Comparison of ENCODE assay signal across 17 cellular contexts in the genomic region with DNA sequence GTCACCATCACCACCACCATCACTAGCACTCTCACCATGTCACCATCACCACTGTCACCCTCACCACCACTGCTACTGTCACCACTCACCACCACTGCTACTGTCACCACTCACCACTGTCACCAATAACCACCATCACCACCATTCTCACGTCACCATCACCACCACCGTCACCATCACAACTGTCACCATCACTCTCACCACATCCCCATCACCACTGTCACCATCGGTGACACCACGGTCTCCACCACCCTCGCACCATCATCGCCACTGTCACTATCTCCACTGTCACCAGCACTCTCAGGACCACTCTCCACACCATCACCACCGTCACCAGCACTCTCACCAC.
DNase-seq lines count a peak whose midpoint lies in the region; ATAC-seq, FAIRE-seq and TF ChIP-seq lines count a peak whose summit lies in the region.
"Had no signal": no experiment of that assay in that cellular context is flagged by ENCODE, and none has a peak within 500 bp of the region (broad histone marks: within the 10 kb centered on the region; RNA-seq: fewer than 3 reads in every experiment).

No MANE protein-coding gene starts in this region.

- no peak overlapping the region for H3K9ac ChIP-seq in H1 (replicated peaks in 1 of 4; ENCODE audit: extremely low read depth in 1 of 4, low read depth in 3 of 4, low read length in 3 of 4)

- no peak for ATAC-seq in CD4-positive, CD25-positive, alpha-beta regulatory T cell (ENCODE audit: low read depth in 2 of 2)
- no peak for ATAC-seq in SK-N-SH treated with all-trans-retinoic acid at 6 μM for 48 hours
- no peak for ATAC-seq in heart left ventricle
- ATAC-seq: mucosa of descending colon had no signal

- H3K4me2 ChIP-seq in H1 (ENCODE audit: insufficient read depth in 1 of 2, low read depth in 2 of 2, low read length in 2 of 2) = no peak overlapping the region

- H3K4me1 ChIP-seq in CD4-positive, CD25-positive, alpha-beta regulatory T cell (ENCODE audit: control insufficient read depth, insufficient read depth, low read length, poor library complexity, severe bottlenecking) = peaks cover 29% of the 10 kb centered on the region
- H3K4me1 ChIP-seq in H1 (replicated peaks in 1 of 4; ENCODE audit: control insufficient read depth in 3 of 4, insufficient read depth in 4 of 4, low read length in 3 of 4) = peaks cover 0 to 24% (median 9%) of the 10 kb centered on the region in 4 experiments; a peak in 6 of 7 replicates
- H3K4me1 ChIP-seq in heart left ventricle = peaks cover 0 to 49% (median 28%) of the 10 kb centered on the region in 12 donors

- TF ChIP-seq RAD21 in H1 (IDR thresholded peaks at IDR 0.05 in 1 of 2, conservative IDR thresholded peaks at IDR 0.05 in 1 of 2; ENCODE audit: low read depth in 2 of 2, low read length in 2 of 2) = no peak

- TF ChIP-seq POLR2A in H1 (IDR thresholded peaks at IDR 0.05; ENCODE audit: control extremely low read depth in 1 of 2, low read depth in 2 of 2, low read length in 2 of 2) = no peak
- no peak for TF ChIP-seq POLR2A in heart left ventricle (IDR thresholded peaks at IDR 0.05)

- no peak overlapping the region; the same call in 1 of the 2 replicates for H4K8ac ChIP-seq in H1 (ENCODE audit: extremely low read depth, insufficient read depth, low read length)

- peaks cover 0 to 1% (median 0%) of the 10 kb centered on the region in 7 donors for H3K9me3 Mint-ChIP-seq in CD4-positive, CD25-positive, alpha-beta regulatory T cell
- H3K9me3 Mint-ChIP-seq in T-helper 2 cell treated with Interferon-gamma antibody and Interleukin-4, amounts not matched to agents 5 μg/mL and 100 μg/mL, for 36 hours = no peaks in the 10 kb centered on the region
- peaks cover 3% of the 10 kb centered on the region for H3K9me3 Mint-ChIP-seq in neural crest cell

- H4K20me1 ChIP-seq in H1 (replicated peaks in 1 of 2; ENCODE audit: control insufficient read depth in 1 of 2, insufficient read depth in 2 of 2, low read length in 2 of 2) = peaks cover 6 to 11% of the 10 kb centered on the region in 2 experiments

- DNase-seq in CD4-positive, CD25-positive, alpha-beta regulatory T cell = no peak
- DNase-seq in T-helper 2 cell treated with Interferon-gamma antibody and Interleukin-4, amounts not matched to agents 5 μg/mL and 100 μg/mL, for 36 hours (ENCODE audit: low spot score) = no peak
- no peak for DNase-seq in H1 (ENCODE audit: low read depth in 1 of 2, low spot score in 2 of 2)
- DNase-seq in neural crest cell (ENCODE audit: low read depth, low spot score) = no peak
- no peak for DNase-seq in cerebellum (ENCODE audit: low spot score)
- no peak for DNase-seq in heart left ventricle
- DNase-seq: activated naive CD4-positive, alpha-beta T cell treated with Interleukin-2 at 50 U/mL for 16 hours; DMS79 treated with DMSO at 0.1 percent for 48 hours; mucosa of descending colon; NCI-H187 treated with DMSO at 0.1 percent for 48 hours; NCI-H2227 treated with DMSO at 0.1 percent for 48 hours; NCI-H82; stimulated activated CD8-positive, alpha-beta memory T cell treated with anti-CD3 and anti-CD28 coated beads, Interleukin-4, amount 100 ng/mL, for 48 hours had no signal

- peak overlapping the region; percentile 87; the same call in 1 of the 2 replicates for H2AK5ac ChIP-seq in H1 (ENCODE audit: low read depth, low read length)

- H2AFZ ChIP-seq in H1 (ENCODE audit: low read length) = no peak overlapping the region

- 92% methylated on average over 7 of the region's 7 CpGs; no CpG with 5 or more reads in 1 of the 2 experiments for WGBS in H1 (ENCODE audit: extremely low coverage in 1 of 2, insufficient coverage in 1 of 2, insufficient read length in 1 of 2, insufficient replicate concordance in 2 of 2, low coverage in 1 of 2, low lambda C conversion rate in 2 of 2, missing lambda C conversion rate in 1 of 2), 2 experiments
- 97 to 99% (median 98%) methylated on average over 7 of the region's 7 CpGs for WGBS in heart left ventricle, 4 donors

- peaks cover 16 to 50% (median 21%) of the 10 kb centered on the region in 4 donors for H3K4me1 Mint-ChIP-seq in CD4-positive, CD25-positive, alpha-beta regulatory T cell
- peaks cover 26% of the 10 kb centered on the region for H3K4me1 Mint-ChIP-seq in T-helper 2 cell treated with Interferon-gamma antibody and Interleukin-4, amounts not matched to agents 5 μg/mL and 100 μg/mL, for 36 hours (ENCODE audit: low read depth)
- peaks cover 60% of the 10 kb centered on the region for H3K4me1 Mint-ChIP-seq in neural crest cell

- no peak overlapping the region for H3K14ac ChIP-seq in H1 (ENCODE audit: insufficient read length)

- peaks cover 7% of the 10 kb centered on the region for H3K36me3 Mint-ChIP-seq in CD4-positive, CD25-positive, alpha-beta regulatory T cell
- H3K36me3 Mint-ChIP-seq in T-helper 2 cell treated with Interferon-gamma antibody and Interleukin-4, amounts not matched to agents 5 μg/mL and 100 μg/mL, for 36 hours (ENCODE audit: low read depth) = peaks cover 6% of the 10 kb centered on the region
- H3K36me3 Mint-ChIP-seq in neural crest cell (ENCODE audit: low read depth) = peaks cover 8% of the 10 kb centered on the region

- CTCF ChIA-PET in H1 (lab: Charles Lee; ENCODE audit: partially characterized antibody) = no interaction called here

- no peak overlapping the region for H3K23ac ChIP-seq in H1 (ENCODE audit: insufficient read length)

- H4K91ac ChIP-seq in H1 (replicated peaks; ENCODE audit: insufficient read length, low read length) = peak overlapping the region; percentile 68

- H3K27ac ChIP-seq in CD4-positive, CD25-positive, alpha-beta regulatory T cell (ENCODE audit: insufficient read depth, low read length, poor library complexity, severe bottlenecking) = no peak overlapping the region
- H3K27ac ChIP-seq in H1 (ENCODE audit: low read depth, low read length) (no peak overlapping the region), heart left ventricle (no peak overlapping the region)
- H3K27ac ChIP-seq: thoracic aorta had no signal

- H2BK12ac ChIP-seq in H1 (ENCODE audit: low read depth, low read length) = peak overlapping the region; percentile 92; the same call in 1 of the 2 replicates

- H4K5ac ChIP-seq in H1 (ENCODE audit: insufficient read length, low read depth, low read length) = no peak overlapping the region

- H2BK5ac ChIP-seq in H1 (ENCODE audit: low read depth, low read length) = peak overlapping the region; percentile 60; the same call in 1 of the 2 replicates

- no peak overlapping the region for H3K4ac ChIP-seq in H1 (replicated peaks; ENCODE audit: insufficient read length, low read depth, low read length)

- POLR2A ChIA-PET in H1 (lab: Charles Lee; ENCODE audit: partially characterized antibody) = no interaction called here

- peak overlapping the region in 1 of 4 donors; percentile 1 for H3K4me3 Mint-ChIP-seq in CD4-positive, CD25-positive, alpha-beta regulatory T cell
- H3K4me3 Mint-ChIP-seq in T-helper 2 cell treated with Interferon-gamma antibody and Interleukin-4, amounts not matched to agents 5 μg/mL and 100 μg/mL, for 36 hours = no peak overlapping the region
- no peak overlapping the region for H3K4me3 Mint-ChIP-seq in neural crest cell

- peaks cover 0 to 7% of the 10 kb centered on the region in 2 experiments; a peak in 1 of 4 replicates for H3K79me2 ChIP-seq in H1 (ENCODE audit: control insufficient read depth in 1 of 2, insufficient read depth in 2 of 2, low read length in 2 of 2)

- no peak overlapping the region; the same call in 1 of the 2 replicates for H3K18ac ChIP-seq in H1 (ENCODE audit: extremely low read depth, low read length)

- intact Hi-C loops in heart left ventricle (cut with DNase I) = loop anchor here in 8 of 10 donors (5.0 to 10.0 kb wide), 3 partner anchors 72 to 518 kb away; no protein-coding TSS in a partner anchor

- H3K56ac ChIP-seq in H1 (replicated peaks; ENCODE audit: insufficient read length, low read depth, low read length) = no peak overlapping the region

- no peak overlapping the region for H2BK15ac ChIP-seq in H1 (ENCODE audit: low read length)

- no peaks in the 10 kb centered on the region for H3K9me3 ChIP-seq in CD4-positive, CD25-positive, alpha-beta regulatory T cell (ENCODE audit: control insufficient read depth in 2 of 2, low read length in 2 of 2)
- H3K9me3 ChIP-seq in H1 (ENCODE audit: insufficient read depth in 2 of 2, low read depth in 1 of 2, low read length in 1 of 2) (no peaks in the 10 kb centered on the region), heart left ventricle (no peaks in the 10 kb centered on the region)
- H3K9me3 ChIP-seq: mucosa of descending colon, thoracic aorta had no signal

- peak overlapping the region in 2 of 3 donors; percentile 60 to 95 for H3K27ac Mint-ChIP-seq in CD4-positive, CD25-positive, alpha-beta regulatory T cell
- H3K27ac Mint-ChIP-seq in T-helper 2 cell treated with Interferon-gamma antibody and Interleukin-4, amounts not matched to agents 5 μg/mL and 100 μg/mL, for 36 hours = peak overlapping the region; percentile 27
- peak overlapping the region; percentile 97 for H3K27ac Mint-ChIP-seq in neural crest cell (ENCODE audit: unreplicated experiment)

- H3K27me3 Mint-ChIP-seq in CD4-positive, CD25-positive, alpha-beta regulatory T cell = no peaks in the 10 kb centered on the region
- no peaks in the 10 kb centered on the region for H3K27me3 Mint-ChIP-seq in T-helper 2 cell treated with Interferon-gamma antibody and Interleukin-4, amounts not matched to agents 5 μg/mL and 100 μg/mL, for 36 hours (ENCODE audit: low read depth)
- H3K27me3 Mint-ChIP-seq in neural crest cell (ENCODE audit: low read depth) = no peaks in the 10 kb centered on the region

- H2BK120ac ChIP-seq in H1 (replicated peaks; ENCODE audit: low read depth, low read length) = no peak overlapping the region

- H3K23me2 ChIP-seq in H1 (ENCODE audit: low read depth, low read length) = peaks cover 6% of the 10 kb centered on the region; the same call in 1 of the 2 replicates

- peaks cover 16% of the 10 kb centered on the region for H3K79me1 ChIP-seq in H1 (ENCODE audit: low read depth, low read length)

- H2BK20ac ChIP-seq in H1 (ENCODE audit: low read length) = no peak overlapping the region

- no peaks in the 10 kb centered on the region for H3K36me3 ChIP-seq in CD4-positive, CD25-positive, alpha-beta regulatory T cell (ENCODE audit: control insufficient read depth, insufficient read depth, low read length)
- H3K36me3 ChIP-seq in H1 (ENCODE audit: control insufficient read depth in 2 of 4, insufficient read depth in 4 of 4, low read length in 3 of 4) (no peaks in the 10 kb centered on the region; a peak in 1 of 8 replicates), heart left ventricle (no peaks in the 10 kb centered on the region)
- H3K36me3 ChIP-seq: thoracic aorta had no signal

- FAIRE-seq in H1 (lab: Jason Lieb, UNC) = no peak
- FAIRE-seq: H54, TTC549 had no signal

- no peak overlapping the region for H3K4me3 ChIP-seq in CD4-positive, CD25-positive, alpha-beta regulatory T cell (ENCODE audit: low read depth, low read length)
- no peak overlapping the region for H3K4me3 ChIP-seq in H1 (ENCODE audit: extremely low read depth in 1 of 4, insufficient read depth in 2 of 4, low read depth in 3 of 4, low read length in 4 of 4)
- no peak overlapping the region for H3K4me3 ChIP-seq in heart left ventricle
- H3K4me3 ChIP-seq: mucosa of descending colon, thoracic aorta had no signal

- TF ChIP-seq CTCF in H1 (IDR thresholded peaks at IDR 0.05; ENCODE audit: control extremely low read depth in 1 of 3, insufficient read depth in 1 of 3, low read depth in 1 of 3, low read length in 3 of 3) (no peak), neural crest cell (conservative IDR thresholded peaks at IDR 0.05) (no peak), heart left ventricle (IDR thresholded peaks at IDR 0.05) (no peak)

- no peaks in the 10 kb centered on the region for H3K27me3 ChIP-seq in CD4-positive, CD25-positive, alpha-beta regulatory T cell (ENCODE audit: control insufficient read depth, insufficient read depth, low read length)
- H3K27me3 ChIP-seq in H1 (replicated peaks in 1 of 4; ENCODE audit: control insufficient read depth in 3 of 4, extremely low read depth in 1 of 4, insufficient read depth in 3 of 4, low read length in 3 of 4) = no peaks in the 10 kb centered on the region
- H3K27me3 ChIP-seq in heart left ventricle = no peaks in the 10 kb centered on the region

- TF ChIP-seq EP300 in H1 (IDR thresholded peaks at IDR 0.05; ENCODE audit: borderline replicate concordance in 1 of 2, low read depth in 2 of 2, low read length in 2 of 2) = no peak

Comparison
In these comparisons a context has a peak if more than half of its experiments do, and no peak if none do; other contexts are left out.
1. H3K27ac Mint-ChIP-seq: peak in every context shown above with its lines; median percentile 97 in neural crest cell; 78 in CD4-positive, CD25-positive, alpha-beta regulatory T cell; 27 in T-helper 2 cell treated with Interferon-gamma antibody and Interleukin-4, amounts not matched to agents 5 μg/mL and 100 μg/mL, for 36 hours.